Comparison of ENCODE assay signal across 1 cellular context in genomic region chr17:48047741-48048320, GRCh38.
TF ChIP-seq lines count a peak whose summit lies in the region.

No MANE protein-coding gene starts in this region.

TF ChIP-seq in GM23338, 12 proteins besides CTCF, POLR2A, EP300 and RAD21 (continued from another document):
- no peak for TF ChIP-seq ZNF462 (CRISPR knock-in tag; IDR thresholded peaks at IDR 0.05)
TF ChIP-seq in GM23338: peak in this region for 3.
